In the genomic region with DNA sequence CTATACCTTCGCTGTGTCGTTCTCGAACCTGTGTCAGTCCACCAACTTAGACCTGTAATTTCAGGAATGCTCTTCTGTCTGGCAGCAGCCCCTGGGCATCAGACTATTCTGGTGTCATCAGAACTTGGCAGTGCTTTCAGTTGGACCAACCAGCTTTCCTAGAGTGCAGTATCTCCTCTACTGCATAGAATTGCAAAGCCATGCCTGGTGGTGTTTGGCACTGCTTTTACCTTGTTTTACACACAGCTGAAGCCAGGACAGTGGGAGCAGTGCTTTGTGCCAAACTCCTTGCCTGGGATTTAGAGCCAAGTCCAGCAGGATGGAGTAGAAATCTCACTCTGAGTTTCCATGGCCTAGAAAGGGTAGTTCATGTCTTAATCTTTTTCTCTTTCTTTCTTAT, we compare ENCODE assay signal across 11 cellular contexts. TPM values are rescaled to one million over a fixed set of nuclear protein-coding genes. Genes with fewer than 3 reads are reported as not detected.
DNase-seq lines count a peak whose midpoint lies in the region; ATAC-seq and TF ChIP-seq lines count a peak whose summit lies in the region.
"Had no signal": no experiment of that assay in that cellular context is flagged by ENCODE, and none has a peak within 500 bp of the region (broad histone marks: within the 10 kb centered on the region; RNA-seq: fewer than 3 reads in every experiment).

No MANE protein-coding gene starts in this region.

- peak overlapping the region; percentile 82 for H3K4me3 Mint-ChIP-seq in stimulated activated naive CD8-positive, alpha-beta T cell treated with anti-CD3 and anti-CD28 coated beads, Interleukin-15, Interleukin-2, amounts not matched to agents 100 ng/mL and 50 ng/mL, for 24 hours
- no peak overlapping the region for H3K4me3 Mint-ChIP-seq in stimulated activated naive CD8-positive, alpha-beta T cell treated with anti-CD3 and anti-CD28 coated beads, Interleukin-15, amount 100 ng/mL, for 72 hours
- H3K4me3 Mint-ChIP-seq in naive B cell = peak overlapping the region; percentile 35 to 98 (median 90)

- peaks cover 5% of the 10 kb centered on the region for H3K27me3 Mint-ChIP-seq in stimulated activated naive CD8-positive, alpha-beta T cell treated with anti-CD3 and anti-CD28 coated beads, Interleukin-15, Interleukin-2, amounts not matched to agents 100 ng/mL and 50 ng/mL, for 24 hours
- no peaks in the 10 kb centered on the region for H3K27me3 Mint-ChIP-seq in stimulated activated naive CD8-positive, alpha-beta T cell treated with anti-CD3 and anti-CD28 coated beads, Interleukin-15, amount 100 ng/mL, for 72 hours
- peaks cover 5 to 11% (median 5%) of the 10 kb centered on the region in 3 donors for H3K27me3 Mint-ChIP-seq in naive B cell

- TF ChIP-seq CTCF in vagina (IDR thresholded peaks at IDR 0.05) = no peak

- H3K4me3 ChIP-seq in vagina = peak overlapping the region; percentile 6 to 60

- peaks cover 33% of the 10 kb centered on the region for H3K4me1 Mint-ChIP-seq in stimulated activated naive CD8-positive, alpha-beta T cell treated with anti-CD3 and anti-CD28 coated beads, Interleukin-15, Interleukin-2, amounts not matched to agents 100 ng/mL and 50 ng/mL, for 24 hours (ENCODE audit: low read depth)
- H3K4me1 Mint-ChIP-seq in stimulated activated naive CD8-positive, alpha-beta T cell treated with anti-CD3 and anti-CD28 coated beads, Interleukin-15, amount 100 ng/mL, for 72 hours = peaks cover 27% of the 10 kb centered on the region
- H3K4me1 Mint-ChIP-seq in naive B cell = peaks cover 7 to 19% (median 18%) of the 10 kb centered on the region in 3 donors

- no peaks in the 10 kb centered on the region for H3K9me3 Mint-ChIP-seq in stimulated activated naive CD8-positive, alpha-beta T cell treated with anti-CD3 and anti-CD28 coated beads, Interleukin-15, Interleukin-2, amounts not matched to agents 100 ng/mL and 50 ng/mL, for 24 hours
- no peaks in the 10 kb centered on the region for H3K9me3 Mint-ChIP-seq in stimulated activated naive CD8-positive, alpha-beta T cell treated with anti-CD3 and anti-CD28 coated beads, Interleukin-15, amount 100 ng/mL, for 72 hours
- H3K9me3 Mint-ChIP-seq in naive B cell = no peaks in the 10 kb centered on the region
- H3K9me3 Mint-ChIP-seq: memory B cell had no signal

- H3K36me3 Mint-ChIP-seq in stimulated activated naive CD8-positive, alpha-beta T cell treated with anti-CD3 and anti-CD28 coated beads, Interleukin-15, Interleukin-2, amounts not matched to agents 100 ng/mL and 50 ng/mL, for 24 hours (ENCODE audit: low read depth) = no peaks in the 10 kb centered on the region
- no peaks in the 10 kb centered on the region for H3K36me3 Mint-ChIP-seq in naive B cell
- H3K36me3 Mint-ChIP-seq: memory B cell had no signal

- ATAC-seq in stimulated activated naive CD8-positive, alpha-beta T cell treated with anti-CD3 and anti-CD28 coated beads, Interleukin-15, amount 100 ng/mL, for 72 hours = no peak
- no peak for ATAC-seq in naive B cell (ENCODE audit: low read depth in 2 of 2)

- H3K27ac ChIP-seq in vagina = no peak overlapping the region

- intact Hi-C loops in vagina (cut with DNase I) = loop anchor here (5.0 kb wide), 1 partner anchor 72 kb away; no protein-coding TSS in a partner anchor

- H3K4me1 ChIP-seq in vagina = peaks cover 28% of the 10 kb centered on the region

- no peaks in the 10 kb centered on the region for H3K9me3 ChIP-seq in vagina

- no peak for TF ChIP-seq POLR2A in vagina (IDR thresholded peaks at IDR 0.05)

- no peak overlapping the region for H3K27ac Mint-ChIP-seq in stimulated activated naive CD8-positive, alpha-beta T cell treated with anti-CD3 and anti-CD28 coated beads, Interleukin-15, Interleukin-2, amounts not matched to agents 100 ng/mL and 50 ng/mL, for 24 hours
- H3K27ac Mint-ChIP-seq in stimulated activated naive CD8-positive, alpha-beta T cell treated with anti-CD3 and anti-CD28 coated beads, Interleukin-15, amount 100 ng/mL, for 72 hours = no peak overlapping the region
- H3K27ac Mint-ChIP-seq in naive B cell = no peak overlapping the region
- H3K27ac Mint-ChIP-seq: memory B cell had no signal

- no peaks in the 10 kb centered on the region for H3K36me3 ChIP-seq in vagina

- H3K27me3 ChIP-seq in vagina = no peaks in the 10 kb centered on the region

- no peak for DNase-seq in stimulated activated naive CD8-positive, alpha-beta T cell treated with anti-CD3 and anti-CD28 coated beads, Interleukin-15, amount 100 ng/mL, for 72 hours
- DNase-seq in fibroblast of gingiva (ENCODE audit: low read depth) (peak; percentile 13), naive B cell (no peak), vagina (ENCODE audit: extremely low spot score in 2 of 2) (no peak), NCI-H2107 (lab: John Stamatoyannopoulos, UW) (no peak)
- DNase-seq in activated CD8-positive, alpha-beta memory T cell treated with anti-CD3 and anti-CD28 coated beads for 24 hours = no peak
- no peak for DNase-seq in activated CD4-positive, alpha-beta T cell treated with anti-CD3 and anti-CD28 coated beads, Interleukin-2, amount 50 U/mL, for 4 hours
- DNase-seq: AML-193, NCI-H2081 treated with DMSO at 0.1 percent for 48 hours had no signal

RNA-seq across cellular contexts. Expression of gene FLVCR2, which starts 1.5 kb away (rescaled TPM):
- under 1 TPM in 4 of 6 donors, not detected in 2; 0.22 to 0.69 (median 0.49) TPM for polyA plus RNA-seq in naive B cell (ENCODE audit: low read depth in 6 of 6)
- total RNA-seq in vagina = 3.7 TPM

RNA-seq across cellular contexts. Expression of gene BATF, which starts 57.6 kb away (rescaled TPM):
- 10 to 100 TPM in 2 of 6 donors, 1 to 10 TPM in 4; 2.6 to 12.9 (median 6.5) TPM for polyA plus RNA-seq in naive B cell (ENCODE audit: low read depth in 6 of 6)
- 12.0 TPM for total RNA-seq in vagina

Comparison
In these comparisons a context has a peak if more than half of its experiments do, and no peak if none do; other contexts are left out.
1. H3K4me3 Mint-ChIP-seq: peak in stimulated activated naive CD8-positive, alpha-beta T cell treated with anti-CD3 and anti-CD28 coated beads, Interleukin-15, Interleukin-2, amounts not matched to agents 100 ng/mL and 50 ng/mL, for 24 hours (single experiment) and naive B cell (8 of 8); none in stimulated activated naive CD8-positive, alpha-beta T cell treated with anti-CD3 and anti-CD28 coated beads, Interleukin-15, amount 100 ng/mL, for 72 hours (0 of 2).